Comparison of ENCODE assay signal across 40 cellular contexts in the genomic region with DNA sequence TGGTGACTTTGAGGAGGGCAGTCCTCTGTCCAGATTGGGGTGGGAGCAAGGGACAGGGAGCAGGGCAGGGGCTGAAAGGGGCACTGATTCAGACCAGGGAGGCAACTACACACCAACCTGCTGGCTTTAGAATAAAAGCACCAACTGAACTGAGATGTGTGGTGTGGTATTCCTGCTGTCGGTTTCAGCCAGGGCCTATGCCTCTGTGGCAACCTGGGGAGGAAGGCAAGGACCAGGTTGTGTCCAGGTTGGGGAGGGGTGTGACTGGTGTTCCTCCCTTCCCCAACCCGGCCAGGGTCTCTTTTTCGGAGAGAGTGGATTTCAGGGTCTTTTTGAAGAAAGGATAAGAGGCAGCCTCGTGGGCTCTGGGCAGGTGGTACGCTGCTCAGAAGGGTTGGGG. TPM values are rescaled to one million over a fixed set of nuclear protein-coding genes. Genes with fewer than 3 reads are reported as not detected.
"Had no signal": no experiment of that assay in that cellular context is flagged by ENCODE, and none has a peak within 500 bp of the region (broad histone marks: within the 10 kb centered on the region; RNA-seq: fewer than 3 reads in every experiment).

No MANE protein-coding gene starts in this region.

- H3K9me3 Mint-ChIP-seq: activated B cell treated with CpG ODN at 0.5 μM for 24 hours; activated CD4-positive, alpha-beta memory T cell treated with anti-CD3 and anti-CD28 coated beads for 36 hours; activated CD4-positive, alpha-beta T cell treated with anti-CD3 and anti-CD28 coated beads, Interleukin-2, amount 10 ng/mL, durations not matched to agents 24 days and 14 days; activated CD8-positive, alpha-beta T cell treated with anti-CD3 and anti-CD28 coated beads for 36 hours; activated naive CD4-positive, alpha-beta T cell treated with anti-CD3 and anti-CD28 coated beads for 36 hours; activated naive CD4-positive, alpha-beta T cell treated with anti-CD3 and anti-CD28 coated beads, Interleukin-2, amount 50 U/mL, for 72 hours; activated naive CD8-positive, alpha-beta T cell treated with anti-CD3 and anti-CD28 coated beads for 36 hours; activated T-cell treated with anti-CD3 and anti-CD28 coated beads, Interleukin-2, amount 50 U/mL, for 4 hours; activated T-cell treated with anti-CD3 and anti-CD28 coated beads, Interleukin-2, amount 50 U/mL, for 72 hours; activated T-helper 1 cell treated with anti-CD3 and anti-CD28 coated beads, Interleukin-12 subunit alpha, Interleukin-12 subunit beta, Interleukin-2, Interleukin-4 antibody, amounts not matched to agents 30 ng/mL and 10 ng/mL and 1 ng/mL, durations not matched to agents 14 hours and 24 hours and 36 hours; activated T-helper 17 cell treated with anti-CD3 and anti-CD28 coated beads, Interleukin-2, amount 50 U/mL, for 72 hours; central memory CD8-positive, alpha-beta T cell; T-helper 1 cell treated with Interleukin-12 subunit alpha and Interleukin-12 subunit beta and Interleukin-4 antibody, amounts not matched to agents 30 μg/mL and 1 μg/mL, for 36 hours; T-helper 2 cell treated with Interferon-gamma antibody and Interleukin-4, amounts not matched to agents 5 μg/mL and 100 μg/mL, for 36 hours had no signal

- FAIRE-seq: astrocyte, bronchial epithelial cell, TTC549 had no signal

- H3K9me3 ChIP-seq: adrenal gland, body of pancreas had no signal

- H3K27me3 ChIP-seq: adrenal gland, body of pancreas, cardiac muscle cell had no signal

- H3K36me3 Mint-ChIP-seq: activated CD4-positive, alpha-beta memory T cell treated with anti-CD3 and anti-CD28 coated beads for 36 hours; activated naive CD4-positive, alpha-beta T cell treated with anti-CD3 and anti-CD28 coated beads, Interleukin-2, amount 50 U/mL, for 72 hours; activated naive CD8-positive, alpha-beta T cell treated with anti-CD3 and anti-CD28 coated beads for 36 hours had no signal

- H3K36me3 ChIP-seq: adrenal gland, brain microvascular endothelial cell, cardiac muscle cell had no signal

- H3K27ac Mint-ChIP-seq: activated B cell treated with CpG ODN at 0.5 μM for 24 hours; activated CD4-positive, alpha-beta memory T cell treated with anti-CD3 and anti-CD28 coated beads for 36 hours; activated CD4-positive, alpha-beta T cell treated with anti-CD3 and anti-CD28 coated beads, Interleukin-2, amount 10 ng/mL, durations not matched to agents 24 days and 14 days; activated CD8-positive, alpha-beta T cell treated with anti-CD3 and anti-CD28 coated beads for 36 hours; activated naive CD4-positive, alpha-beta T cell treated with anti-CD3 and anti-CD28 coated beads for 36 hours; activated naive CD8-positive, alpha-beta T cell treated with anti-CD3 and anti-CD28 coated beads for 36 hours; activated T-helper 1 cell treated with anti-CD3 and anti-CD28 coated beads, Interleukin-12 subunit alpha, Interleukin-12 subunit beta, Interleukin-2, Interleukin-4 antibody, amounts not matched to agents 30 ng/mL and 10 ng/mL and 1 ng/mL, durations not matched to agents 14 hours and 24 hours and 36 hours; activated T-helper 17 cell treated with anti-CD3 and anti-CD28 coated beads, Interleukin-2, amount 50 U/mL, for 72 hours; T-helper 1 cell treated with Interleukin-12 subunit alpha and Interleukin-12 subunit beta and Interleukin-4 antibody, amounts not matched to agents 30 μg/mL and 1 μg/mL, for 36 hours; T-helper 2 cell treated with Interferon-gamma antibody and Interleukin-4, amounts not matched to agents 5 μg/mL and 100 μg/mL, for 36 hours had no signal

- H3K4me3 Mint-ChIP-seq: activated B cell treated with CpG ODN at 0.5 μM for 24 hours; activated CD4-positive, alpha-beta memory T cell treated with anti-CD3 and anti-CD28 coated beads for 36 hours; activated CD4-positive, alpha-beta T cell treated with anti-CD3 and anti-CD28 coated beads, Interleukin-2, amount 10 ng/mL, durations not matched to agents 24 days and 14 days; activated CD8-positive, alpha-beta T cell treated with anti-CD3 and anti-CD28 coated beads for 36 hours; activated naive CD4-positive, alpha-beta T cell treated with anti-CD3 and anti-CD28 coated beads for 36 hours; activated naive CD8-positive, alpha-beta T cell treated with anti-CD3 and anti-CD28 coated beads for 36 hours; activated T-cell treated with anti-CD3 and anti-CD28 coated beads, Interleukin-2, amount 50 U/mL, for 4 hours; activated T-cell treated with anti-CD3 and anti-CD28 coated beads, Interleukin-2, amount 50 U/mL, for 72 hours; activated T-helper 1 cell treated with anti-CD3 and anti-CD28 coated beads, Interleukin-12 subunit alpha, Interleukin-12 subunit beta, Interleukin-2, Interleukin-4 antibody, amounts not matched to agents 30 ng/mL and 10 ng/mL and 1 ng/mL, durations not matched to agents 14 hours and 24 hours and 36 hours; activated T-helper 17 cell treated with anti-CD3 and anti-CD28 coated beads, Interleukin-2, amount 50 U/mL, for 72 hours; central memory CD8-positive, alpha-beta T cell; T-helper 1 cell treated with Interleukin-12 subunit alpha and Interleukin-12 subunit beta and Interleukin-4 antibody, amounts not matched to agents 30 μg/mL and 1 μg/mL, for 36 hours; T-helper 2 cell treated with Interferon-gamma antibody and Interleukin-4, amounts not matched to agents 5 μg/mL and 100 μg/mL, for 36 hours had no signal

- H3K4me1 ChIP-seq: adrenal gland, body of pancreas had no signal

- DNase-seq: activated B cell treated with CpG ODN at 0.5 μM for 24 hours; activated CD4-positive, alpha-beta memory T cell treated with anti-CD3 and anti-CD28 coated beads for 36 hours; activated CD4-positive, alpha-beta T cell treated with anti-CD3 and anti-CD28 coated beads for 4 hours; activated CD4-positive, alpha-beta T cell treated with anti-CD3 and anti-CD28 coated beads, Interleukin-2, amount 10 ng/mL, durations not matched to agents 24 days and 14 days; activated CD4-positive, alpha-beta T cell treated with anti-CD3 and anti-CD28 coated beads, Interleukin-2, amount 50 U/mL, for 1 hour; activated CD4-positive, alpha-beta T cell treated with anti-CD3 and anti-CD28 coated beads, Interleukin-2, amount 50 U/mL, for 4 hours; activated CD4-positive, CD25-positive, alpha-beta regulatory T cell treated with anti-CD3 and anti-CD28 coated beads, Interleukin-2, amount 50 U/mL, for 72 hours; activated CD8-positive, alpha-beta memory T cell treated with anti-CD3 and anti-CD28 coated beads, Interleukin-2, amount 50 U/mL, for 4 hours; activated CD8-positive, alpha-beta T cell treated with anti-CD3 and anti-CD28 coated beads for 36 hours; activated effector memory CD4-positive, alpha-beta T cell treated with anti-CD3 and anti-CD28 coated beads, Interleukin-2, amount 50 U/mL, for 16 hours; activated gamma-delta T cell treated with Interleukin-2 at 50 U/mL for 16 hours; activated naive CD4-positive, alpha-beta T cell; activated naive CD4-positive, alpha-beta T cell treated with anti-CD3 and anti-CD28 coated beads for 36 hours; activated naive CD4-positive, alpha-beta T cell treated with anti-CD3 and anti-CD28 coated beads, Interleukin-2, amount 50 U/mL, for 16 hours; activated naive CD8-positive, alpha-beta T cell treated with anti-CD3 and anti-CD28 coated beads for 36 hours; activated T-cell treated with anti-CD3 and anti-CD28 coated beads for 4 hours; activated T-cell treated with anti-CD3 and anti-CD28 coated beads, Interleukin-2, amount 50 U/mL, for 1 hour; activated T-cell treated with anti-CD3 and anti-CD28 coated beads, Interleukin-2, amount 50 U/mL, for 4 hours; activated T-cell treated with anti-CD3 and anti-CD28 coated beads, Interleukin-2, amount 50 U/mL, for 72 hours; adrenal gland; amniotic stem cell; body of pancreas; brain microvascular endothelial cell; caudate nucleus; cerebellar nuclear complex; T-helper 1 cell; T-helper 2 cell; T-helper 9 cell had no signal

- H3K27ac ChIP-seq: body of pancreas, brain microvascular endothelial cell, cardiac muscle cell, VCaP had no signal

- H3K4me3 ChIP-seq: adrenal gland, body of pancreas, cardiac muscle cell had no signal

- H3K4me1 Mint-ChIP-seq: activated B cell treated with CpG ODN at 0.5 μM for 24 hours; activated CD4-positive, alpha-beta T cell treated with anti-CD3 and anti-CD28 coated beads, Interleukin-2, amount 10 ng/mL, durations not matched to agents 24 days and 14 days; activated naive CD8-positive, alpha-beta T cell treated with anti-CD3 and anti-CD28 coated beads for 36 hours; activated T-helper 17 cell treated with anti-CD3 and anti-CD28 coated beads, Interleukin-2, amount 50 U/mL, for 72 hours; central memory CD8-positive, alpha-beta T cell had no signal

- ATAC-seq: activated CD8-positive, alpha-beta T cell treated with anti-CD3 and anti-CD28 coated beads for 36 hours; activated naive CD4-positive, alpha-beta T cell treated with anti-CD3 and anti-CD28 coated beads, Interleukin-2, amount 50 U/mL, for 72 hours; activated T-cell treated with anti-CD3 and anti-CD28 coated beads, Interleukin-2, amount 50 U/mL, for 4 hours; activated T-cell treated with anti-CD3 and anti-CD28 coated beads, Interleukin-2, amount 50 U/mL, for 72 hours; activated T-helper 17 cell treated with anti-CD3 and anti-CD28 coated beads, Interleukin-2, amount 50 U/mL, for 72 hours; body of pancreas had no signal

RNA-seq across cellular contexts. Expression of gene PROK1, which starts 6.3 kb away (rescaled TPM):
- total RNA-seq: activated B cell treated with CpG ODN at 0.5 μM for 24 hours; activated CD4-positive, alpha-beta memory T cell treated with anti-CD3 and anti-CD28 coated beads for 36 hours; activated CD4-positive, alpha-beta T cell treated with anti-CD3 and anti-CD28 coated beads, Interleukin-2, amount 10 ng/mL, durations not matched to agents 24 days and 14 days; activated CD8-positive, alpha-beta memory T cell treated with anti-CD3 and anti-CD28 coated beads for 36 hours; activated CD8-positive, alpha-beta T cell treated with anti-CD3 and anti-CD28 coated beads for 36 hours; activated naive CD4-positive, alpha-beta T cell treated with anti-CD3 and anti-CD28 coated beads for 36 hours; activated naive CD4-positive, alpha-beta T cell treated with anti-CD3 and anti-CD28 coated beads, Interleukin-2, amount 50 U/mL, for 72 hours; activated naive CD8-positive, alpha-beta T cell treated with anti-CD3 and anti-CD28 coated beads for 36 hours; activated T-cell treated with anti-CD3 and anti-CD28 coated beads, Interleukin-2, amount 50 U/mL, for 4 hours; activated T-helper 1 cell treated with anti-CD3 and anti-CD28 coated beads, Interleukin-12 subunit alpha, Interleukin-12 subunit beta, Interleukin-2, Interleukin-4 antibody, amounts not matched to agents 30 ng/mL and 10 ng/mL and 1 ng/mL, durations not matched to agents 14 hours and 24 hours and 36 hours; activated T-helper 17 cell treated with anti-CD3 and anti-CD28 coated beads, Interleukin-2, amount 50 U/mL, for 72 hours; astrocyte; bronchial epithelial cell had no signal
- polyA plus RNA-seq: cardiac muscle cell had no signal
